ENCODE assay signal across 34 cellular contexts in the genomic region with DNA sequence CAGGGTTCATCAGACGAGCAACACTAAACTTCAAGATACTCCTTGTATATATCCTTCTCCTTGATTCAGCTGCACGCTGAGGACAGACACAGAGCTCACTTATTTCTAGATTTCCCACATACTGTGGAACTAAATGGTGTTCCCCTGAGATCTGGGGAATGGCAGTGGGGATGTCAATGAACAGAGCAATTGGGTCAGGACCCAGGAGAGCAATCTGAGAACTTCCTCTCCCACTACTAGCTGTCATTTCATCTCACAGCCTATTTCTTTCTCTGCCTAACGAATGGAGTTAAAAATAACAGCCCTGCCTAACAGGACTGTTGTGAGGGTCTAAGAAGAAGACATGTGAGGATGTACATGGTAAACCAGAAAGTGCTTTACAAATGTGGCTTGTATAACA. TPM values are rescaled to one million over a fixed set of nuclear protein-coding genes. Genes with fewer than 3 reads are reported as not detected.
"Had no signal": no experiment of that assay in that cellular context is flagged by ENCODE, and none has a peak within 500 bp of the region (broad histone marks: within the 10 kb centered on the region; RNA-seq: fewer than 3 reads in every experiment).

No MANE protein-coding gene starts in this region.

- H3K9me3 ChIP-seq: heart right ventricle had no signal

- ATAC-seq: activated T-cell treated with anti-CD3 and anti-CD28 coated beads, Interleukin-2, amount 50 U/mL, for 72 hours; esophagus mucosa; heart right ventricle had no signal

- H3K4me1 Mint-ChIP-seq: activated CD4-positive, alpha-beta memory T cell treated with anti-CD3 and anti-CD28 coated beads, Interleukin-2, amount 10 ng/mL, durations not matched to agents 7 days and 5 days; activated CD4-positive, alpha-beta T cell treated with anti-CD3 and anti-CD28 coated beads, Interleukin-2, amount 10 ng/mL, durations not matched to agents 7 days and 5 days; endodermal cell had no signal

- H3K36me3 ChIP-seq: brain microvascular endothelial cell had no signal

- H3K4me1 ChIP-seq: heart right ventricle had no signal

- H3K27me3 Mint-ChIP-seq: activated CD4-positive, alpha-beta memory T cell treated with anti-CD3 and anti-CD28 coated beads, Interleukin-2, amount 10 ng/mL, durations not matched to agents 7 days and 5 days; activated CD4-positive, alpha-beta T cell treated with anti-CD3 and anti-CD28 coated beads, Interleukin-2, amount 10 ng/mL, durations not matched to agents 7 days and 5 days; activated naive CD8-positive, alpha-beta T cell; activated T-cell treated with anti-CD3 and anti-CD28 coated beads, Interleukin-2, amount 50 U/mL, for 24 hours; central memory CD8-positive, alpha-beta T cell; dendritic cell treated with granulocyte-macrophage colony-stimulating factor and Interleukin-4, amounts not matched to agents 40 ng/mL and 50 ng/mL, for 4 days had no signal

- H3K27ac Mint-ChIP-seq: activated CD4-positive, alpha-beta memory T cell treated with anti-CD3 and anti-CD28 coated beads, Interleukin-2, amount 10 ng/mL, durations not matched to agents 7 days and 5 days; activated CD4-positive, alpha-beta T cell treated with anti-CD3 and anti-CD28 coated beads, Interleukin-2, amount 10 ng/mL, durations not matched to agents 7 days and 5 days; activated naive CD8-positive, alpha-beta T cell; activated T-cell treated with anti-CD3 and anti-CD28 coated beads, Interleukin-2, amount 50 U/mL, for 24 hours; activated T-cell treated with anti-CD3 and anti-CD28 coated beads, Interleukin-2, amount 50 U/mL, for 72 hours; dendritic cell treated with granulocyte-macrophage colony-stimulating factor and Interleukin-4, amounts not matched to agents 40 ng/mL and 50 ng/mL, for 4 days; endodermal cell had no signal

- DNase-seq: activated CD4-positive, alpha-beta memory T cell treated with anti-CD3 and anti-CD28 coated beads, Interleukin-2, amount 10 ng/mL, durations not matched to agents 7 days and 5 days; activated CD4-positive, alpha-beta T cell treated with anti-CD3 and anti-CD28 coated beads for 1 hour; activated CD4-positive, alpha-beta T cell treated with anti-CD3 and anti-CD28 coated beads for 4 hours; activated CD4-positive, alpha-beta T cell treated with anti-CD3 and anti-CD28 coated beads, Interleukin-2, amount 10 ng/mL, durations not matched to agents 7 days and 5 days; activated CD4-positive, alpha-beta T cell treated with anti-CD3 and anti-CD28 coated beads, Interleukin-2, amount 50 U/mL, for 4 hours; activated CD8-positive, alpha-beta memory T cell treated with anti-CD3 and anti-CD28 coated beads, Interleukin-2, amount 50 U/mL, for 48 hours; activated effector memory CD4-positive, alpha-beta T cell treated with Interleukin-2 at 50 U/mL for 16 hours; activated gamma-delta T cell treated with Interleukin-2 at 50 U/mL for 16 hours; activated naive CD4-positive, alpha-beta T cell treated with anti-CD3 and anti-CD28 coated beads, Interleukin-2, amount 50 U/mL, for 16 hours; activated naive CD4-positive, alpha-beta T cell treated with Interleukin-2 at 50 U/mL for 16 hours; activated T-cell treated with anti-CD3 and anti-CD28 coated beads for 4 hours; activated T-cell treated with anti-CD3 and anti-CD28 coated beads, Interleukin-2, amount 50 U/mL, for 24 hours; activated T-cell treated with anti-CD3 and anti-CD28 coated beads, Interleukin-2, amount 50 U/mL, for 72 hours; amniotic stem cell; anterior cingulate cortex; brain microvascular endothelial cell; dorsolateral prefrontal cortex; effector memory CD4-positive, alpha-beta T cell; endodermal cell; foreskin fibroblast; heart right ventricle; T-helper 1 cell; T-helper 2 cell had no signal

- H3K27ac ChIP-seq: brain microvascular endothelial cell, coronary artery, dorsolateral prefrontal cortex, heart right ventricle had no signal

- H3K4me3 ChIP-seq: coronary artery, dorsolateral prefrontal cortex, heart right ventricle had no signal

- H3K4me3 Mint-ChIP-seq: activated CD4-positive, alpha-beta memory T cell treated with anti-CD3 and anti-CD28 coated beads, Interleukin-2, amount 10 ng/mL, durations not matched to agents 7 days and 5 days; activated CD4-positive, alpha-beta T cell treated with anti-CD3 and anti-CD28 coated beads, Interleukin-2, amount 10 ng/mL, durations not matched to agents 7 days and 5 days; activated naive CD8-positive, alpha-beta T cell; activated T-cell treated with anti-CD3 and anti-CD28 coated beads, Interleukin-2, amount 50 U/mL, for 24 hours; activated T-cell treated with anti-CD3 and anti-CD28 coated beads, Interleukin-2, amount 50 U/mL, for 72 hours; central memory CD8-positive, alpha-beta T cell; dendritic cell treated with granulocyte-macrophage colony-stimulating factor and Interleukin-4, amounts not matched to agents 40 ng/mL and 50 ng/mL, for 4 days; endodermal cell had no signal

- H3K9me3 Mint-ChIP-seq: activated CD4-positive, alpha-beta memory T cell treated with anti-CD3 and anti-CD28 coated beads, Interleukin-2, amount 10 ng/mL, durations not matched to agents 7 days and 5 days; activated CD4-positive, alpha-beta T cell treated with anti-CD3 and anti-CD28 coated beads, Interleukin-2, amount 10 ng/mL, durations not matched to agents 7 days and 5 days; activated T-cell treated with anti-CD3 and anti-CD28 coated beads, Interleukin-2, amount 50 U/mL, for 24 hours; activated T-cell treated with anti-CD3 and anti-CD28 coated beads, Interleukin-2, amount 50 U/mL, for 72 hours; central memory CD8-positive, alpha-beta T cell; dendritic cell treated with granulocyte-macrophage colony-stimulating factor and Interleukin-4, amounts not matched to agents 40 ng/mL and 50 ng/mL, for 4 days; endodermal cell had no signal

- H3K27me3 ChIP-seq: brain microvascular endothelial cell, dorsolateral prefrontal cortex, heart right ventricle had no signal

RNA-seq across cellular contexts. Expression of a gene that starts 27.9 kb away (rescaled TPM):
- total RNA-seq: activated T-cell treated with anti-CD3 and anti-CD28 coated beads, Interleukin-2, amount 50 U/mL, for 72 hours; astrocyte; bronchial epithelial cell; cardiac septum; cerebellum; endodermal cell; epithelial cell of proximal tubule; esophagus mucosa; heart right ventricle had no signal
- polyA plus RNA-seq: adipose tissue, heart right ventricle had no signal
